26 cellular contexts compared by ENCODE assay signal in genomic region chr7:64938540-64938939, GRCh38.
"Had no signal": no experiment of that assay in that cellular context is flagged by ENCODE, and none has a peak within 500 bp of the region (broad histone marks: within the 10 kb centered on the region; RNA-seq: fewer than 3 reads in every experiment).

No MANE protein-coding gene starts in this region.

- H3K4me1 ChIP-seq: colonic mucosa, esophagus muscularis mucosa, esophagus squamous epithelium, foreskin keratinocyte, gastrocnemius medialis, gastroesophageal sphincter, heart left ventricle, heart right ventricle had no signal

- H3K27me3 ChIP-seq: colonic mucosa, dorsolateral prefrontal cortex, esophagus squamous epithelium, foreskin keratinocyte had no signal

- H3K27ac ChIP-seq: colonic mucosa, coronary artery, dorsolateral prefrontal cortex, epithelial cell of prostate, esophagus muscularis mucosa, esophagus squamous epithelium, foreskin keratinocyte, gastrocnemius medialis, gastroesophageal sphincter, heart left ventricle, heart right ventricle had no signal

- H3K9me3 ChIP-seq: colonic mucosa, gastrocnemius medialis had no signal

- DNase-seq: colonic mucosa; cortex of kidney; dermis blood vessel endothelial cell; dorsolateral prefrontal cortex; effector CD4-positive, alpha-beta T cell; effector CD8-positive, alpha-beta T cell; effector memory CD4-positive, alpha-beta T cell; effector memory CD8-positive, alpha-beta T cell; endodermal cell; erythroblast; esophagus squamous epithelium; foreskin fibroblast; foreskin keratinocyte; foreskin melanocyte; gastrocnemius medialis; glutamatergic neuron; head of caudate nucleus; heart left ventricle; heart right ventricle had no signal

- ATAC-seq: effector memory CD8-positive, alpha-beta T cell; esophagus mucosa; foreskin keratinocyte; gastrocnemius medialis; gastroesophageal sphincter; heart left ventricle; heart right ventricle had no signal

- H3K4me3 ChIP-seq: colonic mucosa, coronary artery, dorsolateral prefrontal cortex, esophagus muscularis mucosa, esophagus squamous epithelium, gastrocnemius medialis, gastroesophageal sphincter, heart left ventricle, heart right ventricle had no signal

- H3K36me3 ChIP-seq: colonic mucosa, esophagus muscularis mucosa, esophagus squamous epithelium, gastrocnemius medialis, gastroesophageal sphincter, heart left ventricle, heart right ventricle had no signal

- FAIRE-seq: colon, endothelial cell of umbilical vein had no signal
